In genomic region chr4:25098964-25099843, GRCh38 we compare ENCODE assay signal across 1 cellular context.
TF ChIP-seq lines count a peak whose summit lies in the region.

No MANE protein-coding gene starts in this region.

TF ChIP-seq in K562, 482 proteins besides CTCF, POLR2A, EP300 and RAD21 (continued from another document and continues in another):
- TF ChIP-seq HINFP (tag; conservative IDR thresholded peaks at IDR 0.05; ENCODE audit: low read depth), result no peak
- peak; percentile 82 for TF ChIP-seq CBFA2T3 (IDR thresholded peaks at IDR 0.05)
- TF ChIP-seq NFE2L1 (tag; IDR thresholded peaks at IDR 0.05; ENCODE audit: borderline replicate concordance, low read depth), result no peak
- TF ChIP-seq ZNF239 (CRISPR knock-in tag; IDR thresholded peaks at IDR 0.05), result no peak
- no peak for TF ChIP-seq ELF2 (CRISPR knock-in tag; IDR thresholded peaks at IDR 0.05)
- peak; percentile 58 to 67; a peak in 3 of 4 replicates for TF ChIP-seq KDM1A (IDR thresholded peaks at IDR 0.05)
- TF ChIP-seq C11orf30 (IDR thresholded peaks at IDR 0.05; ENCODE audit: low read depth), result no peak
- no peak for TF ChIP-seq ZNF407 (IDR thresholded peaks at IDR 0.05; ENCODE audit: low read depth)
- TF ChIP-seq FOXJ2 (tag; IDR thresholded peaks at IDR 0.05), result peak; percentile 68; the same call in 1 of the 2 replicates
- TF ChIP-seq TARDBP (IDR thresholded peaks at IDR 0.05), result no peak
- TF ChIP-seq NR2F6 (CRISPR knock-in tag; IDR thresholded peaks at IDR 0.05), result no peak
- no peak for TF ChIP-seq ZNF766 (CRISPR knock-in tag; conservative IDR thresholded peaks at IDR 0.05)
- TF ChIP-seq TCF3 (CRISPR knock-in tag; IDR thresholded peaks at IDR 0.05), result peak; percentile 37
- TF ChIP-seq SAFB (IDR thresholded peaks at IDR 0.05; ENCODE audit: borderline replicate concordance, low read depth, low read length), result no peak
- no peak for TF ChIP-seq TFE3 (CRISPR knock-in tag; IDR thresholded peaks at IDR 0.05)
- peak; percentile 51; the same call in 1 of the 2 replicates for TF ChIP-seq TEAD4 (IDR thresholded peaks at IDR 0.05; ENCODE audit: low read length)
- no peak for TF ChIP-seq TEAD4 (CRISPR knock-in tag; IDR thresholded peaks at IDR 0.05; ENCODE audit: borderline replicate concordance)
- no peak for TF ChIP-seq XRCC3 (IDR thresholded peaks at IDR 0.05)
- peak; percentile 45; the same call in 1 of the 2 replicates for TF ChIP-seq SOX6 (IDR thresholded peaks at IDR 0.05)
- no peak for TF ChIP-seq NONO (IDR thresholded peaks at IDR 0.05; ENCODE audit: low read depth in 2 of 2, low read length in 1 of 2)
- TF ChIP-seq RCOR1 (IDR thresholded peaks at IDR 0.05; ENCODE audit: borderline replicate concordance in 1 of 2, low read depth in 2 of 2, low read length in 2 of 2), result 0 out of 4 replicates have a peak, but pooled peaks of 1 of the 2 experiments have one; percentile 15
- peak; percentile 72 for TF ChIP-seq CBFA2T2 (conservative IDR thresholded peaks at IDR 0.05)
- TF ChIP-seq HNRNPL (IDR thresholded peaks at IDR 0.05; ENCODE audit: low read depth, low read length), result no peak
- no peak for TF ChIP-seq ZNF263 (CRISPR knock-in tag; IDR thresholded peaks at IDR 0.05; ENCODE audit: borderline replicate concordance)
- TF ChIP-seq SMAD4 (CRISPR knock-in tag; conservative IDR thresholded peaks at IDR 0.05), result 0 out of 2 replicates have a peak, but pooled peaks have one; percentile 13
- TF ChIP-seq ZNF436 (CRISPR knock-in tag; IDR thresholded peaks at IDR 0.05), result no peak
- 0 out of 2 replicates have a peak, but pooled peaks have one; percentile 33 for TF ChIP-seq POLR2AphosphoS5 (IDR thresholded peaks at IDR 0.05; ENCODE audit: control insufficient read depth, insufficient read depth, low read depth, low read length)
- peak; percentile 19 for TF ChIP-seq ARHGAP35 (IDR thresholded peaks at IDR 0.05; ENCODE audit: partially characterized antibody)
- TF ChIP-seq ZNF12 (CRISPR knock-in tag; IDR thresholded peaks at IDR 0.05), result no peak
- TF ChIP-seq EZH2 (IDR thresholded peaks at IDR 0.05; ENCODE audit: borderline replicate concordance, low read depth, low read length), result no peak
- TF ChIP-seq MEIS2 (IDR thresholded peaks at IDR 0.05; ENCODE audit: partially characterized antibody), result peak; percentile 6
- TF ChIP-seq TFAP4 (CRISPR knock-in tag; IDR thresholded peaks at IDR 0.05; ENCODE audit: borderline replicate concordance), result peak; percentile 76; the same call in 1 of the 2 replicates
- no peak for TF ChIP-seq RAD51 (IDR thresholded peaks at IDR 0.05; ENCODE audit: borderline replicate concordance, low read depth)
- peak; percentile 79 for TF ChIP-seq NFIC (IDR thresholded peaks at IDR 0.05)
- no peak for TF ChIP-seq ZNF347 (CRISPR knock-in tag; IDR thresholded peaks at IDR 0.05; ENCODE audit: low read depth)
- no peak for TF ChIP-seq ZNF511 (CRISPR knock-in tag; IDR thresholded peaks at IDR 0.05)
- no peak for TF ChIP-seq CHD7 (IDR thresholded peaks at IDR 0.05; ENCODE audit: low read depth, low read length)
- 0 out of 2 replicates have a peak, but pooled peaks have one; percentile 33 for TF ChIP-seq NCOR1 (IDR thresholded peaks at IDR 0.05)
